In genomic region chr12:15956413-15957185, GRCh38 we compare ENCODE assay signal across 17 cellular contexts. TPM values are rescaled to one million over a fixed set of nuclear protein-coding genes. Genes with fewer than 3 reads are reported as not detected.
DNase-seq lines count a peak whose midpoint lies in the region; ATAC-seq, FAIRE-seq and TF ChIP-seq lines count a peak whose summit lies in the region.
"Had no signal": no experiment of that assay in that cellular context is flagged by ENCODE, and none has a peak within 500 bp of the region (broad histone marks: within the 10 kb centered on the region; RNA-seq: fewer than 3 reads in every experiment).

No MANE protein-coding gene starts in this region.

- H4K20me1 ChIP-seq in IMR-90 (ENCODE audit: insufficient read depth, low read length) = no peaks in the 10 kb centered on the region

- no peak overlapping the region for H3K4me2 ChIP-seq in IMR-90 (ENCODE audit: low read depth, low read length)
- H3K4me2 ChIP-seq in mesenchymal stem cell (ENCODE audit: low read length, poor library complexity, severe bottlenecking) = no peak overlapping the region

- no peak overlapping the region for H3K27ac ChIP-seq in IMR-90 (ENCODE audit: insufficient read depth, low read length)
- peak overlapping the region; percentile 46 for H3K27ac ChIP-seq in mesenchymal stem cell (ENCODE audit: low read length, poor library complexity, severe bottlenecking)
- H3K27ac ChIP-seq: brain microvascular endothelial cell, neutrophil, tibial artery had no signal

- H4K8ac ChIP-seq in IMR-90 (ENCODE audit: low read depth in 2 of 2, low read length in 2 of 2) = no peak overlapping the region
- no peak overlapping the region for H4K8ac ChIP-seq in mesenchymal stem cell (ENCODE audit: low read length)

- H2BK15ac ChIP-seq in IMR-90 (ENCODE audit: low read depth, low read length) (no peak overlapping the region), mesenchymal stem cell (ENCODE audit: low read depth, poor library complexity, severe bottlenecking) (no peak overlapping the region)

- no peak for TF ChIP-seq POLR2A in IMR-90 (IDR thresholded peaks at IDR 0.05; ENCODE audit: low read depth, low read length)

- 0 out of 2 replicates have a peak, but pooled peaks cover 9% of the 10 kb centered on the region for H3K9me1 ChIP-seq in IMR-90 (ENCODE audit: insufficient read depth, low read length)

- ATAC-seq in IMR-90 (ENCODE audit: low read depth) = no peak
- ATAC-seq in HG02571 (IDR thresholded peaks at IDR 0.05; ENCODE audit: unreplicated experiment) = no peak
- ATAC-seq in GM18502 (IDR thresholded peaks at IDR 0.05; ENCODE audit: poor library complexity, unreplicated experiment) = no peak

- TF ChIP-seq RAD21 in IMR-90 (IDR thresholded peaks at IDR 0.05; ENCODE audit: low read length) = no peak

- peak overlapping the region; percentile 48; the same call in 1 of the 2 replicates for H3K23ac ChIP-seq in IMR-90 (ENCODE audit: low read depth, low read length)
- H3K23ac ChIP-seq in mesenchymal stem cell (ENCODE audit: low read length in 2 of 2) = no peak overlapping the region

- no peak overlapping the region for H2BK12ac ChIP-seq in mesenchymal stem cell (ENCODE audit: low read length in 2 of 2)

- in situ Hi-C loops in Caki2 (cut with HindIII; ENCODE audit: low pct_unique_long_range_greater_than_20kb, low sequenced_read_pairs) (no loop called here), IMR-90 (cut with MboI; ENCODE audit: low sequenced_read_pairs) (no loop called here)

- H2BK5ac ChIP-seq in IMR-90 (ENCODE audit: low read depth, low read length, poor library complexity, severe bottlenecking) (no peak overlapping the region), mesenchymal stem cell (ENCODE audit: low read depth, low read length, poor library complexity, severe bottlenecking) (no peak overlapping the region)

- H4K91ac ChIP-seq in IMR-90 (ENCODE audit: insufficient read depth, low read depth, low read length) = no peak overlapping the region
- H4K91ac ChIP-seq in mesenchymal stem cell (ENCODE audit: low read length) = no peak overlapping the region

- POLR2A ChIA-PET in IMR-90 (lab: Charles Lee; ENCODE audit: unreplicated experiment) = interaction anchor here (1.2 kb wide), 1 partner anchor 27 kb away, joined by 3 read pairs; no protein-coding TSS in a partner anchor

- 80% methylated on average over 1 of the region's 9 CpGs; no CpG with 5 or more reads in 1 of the 2 experiments for WGBS in IMR-90 (ENCODE audit: extremely low coverage in 2 of 2, insufficient read length in 1 of 2), 2 experiments
- WGBS in mesenchymal stem cell = 96% methylated on average over 8 of the region's 9 CpGs

- H3K27me3 ChIP-seq in IMR-90 (ENCODE audit: control insufficient read depth, insufficient read depth, low read length) (no peaks in the 10 kb centered on the region), bronchial epithelial cell (ENCODE audit: control insufficient read depth, insufficient read depth, low read length) (no peaks in the 10 kb centered on the region), mesenchymal stem cell (ENCODE audit: control insufficient read depth in 1 of 2, insufficient read depth in 1 of 2, low read length in 2 of 2) (no peaks in the 10 kb centered on the region)
- H3K27me3 ChIP-seq: brain microvascular endothelial cell, neutrophil, tibial artery had no signal

- no peak overlapping the region for H2AK9ac ChIP-seq in IMR-90 (replicated peaks; ENCODE audit: low read depth, low read length, poor library complexity)

- DNase-seq in Caki2 (ENCODE audit: low read depth) (peak; percentile 72), IMR-90 (no peak), bronchial epithelial cell (ENCODE audit: low read depth) (peak; percentile 100), mesenchymal stem cell (no peak), dermis blood vessel endothelial cell (no peak)
- DNase-seq in activated CD8-positive, alpha-beta memory T cell treated with anti-CD3 and anti-CD28 coated beads for 24 hours = no peak
- DNase-seq: activated CD4-positive, CD25-positive, alpha-beta regulatory T cell; activated naive CD4-positive, alpha-beta T cell; brain microvascular endothelial cell; KBM-7; mesendoderm; NCI-H774; stimulated activated CD4-positive, alpha-beta T cell treated with anti-CD3 and anti-CD28 coated beads, Interleukin-4, amount 100 ng/mL, for 24 hours; tibial artery had no signal

- H2AFZ ChIP-seq in IMR-90 (replicated peaks; ENCODE audit: low read length, poor library complexity) = no peak overlapping the region
- H2AFZ ChIP-seq in mesenchymal stem cell (ENCODE audit: low read depth, low read length) = no peak overlapping the region

- H3K36me3 ChIP-seq in IMR-90 (ENCODE audit: control insufficient read depth, insufficient read depth, low read length) = peaks cover 5% of the 10 kb centered on the region; the same call in 1 of the 2 replicates
- H3K36me3 ChIP-seq in bronchial epithelial cell (ENCODE audit: control insufficient read depth, insufficient read depth, low read length) = peaks cover 1% of the 10 kb centered on the region
- H3K36me3 ChIP-seq in mesenchymal stem cell (ENCODE audit: control insufficient read depth in 1 of 2, insufficient read depth in 2 of 2, low read depth in 1 of 2, low read length in 2 of 2) = peaks cover 5 to 44% of the 10 kb centered on the region in 2 experiments
- H3K36me3 ChIP-seq: brain microvascular endothelial cell had no signal

- intact Hi-C loops in IMR-90 (cut with micrococcal nuclease) = no loop called here

- H3K9ac ChIP-seq in IMR-90 (ENCODE audit: low read depth, low read length) (no peak overlapping the region), mesenchymal stem cell (ENCODE audit: low read length) (no peak overlapping the region)

- H3K9me3 ChIP-seq in IMR-90 (ENCODE audit: control insufficient read depth, insufficient read depth, low read length) = no peaks in the 10 kb centered on the region
- H3K9me3 ChIP-seq in mesenchymal stem cell (ENCODE audit: control insufficient read depth, low read length) = no peaks in the 10 kb centered on the region
- H3K9me3 ChIP-seq: neutrophil, tibial artery had no signal

- peak; percentile 98 for FAIRE-seq in bronchial epithelial cell (lab: Jason Lieb, UNC)

- H3K18ac ChIP-seq in IMR-90 (ENCODE audit: low read depth, low read length) (no peak overlapping the region), mesenchymal stem cell (ENCODE audit: low read depth in 1 of 2, low read length in 2 of 2) (no peak overlapping the region)

- H2BK20ac ChIP-seq in IMR-90 (ENCODE audit: low read depth, low read length) = no peak overlapping the region

- H3K4ac ChIP-seq in IMR-90 (ENCODE audit: low read depth, low read length) (no peak overlapping the region), mesenchymal stem cell (ENCODE audit: low read depth in 1 of 2, low read length in 2 of 2) (no peak overlapping the region)

- H3K4me3 ChIP-seq in IMR-90 (ENCODE audit: insufficient read depth, low read depth, low read length) (no peak overlapping the region), bronchial epithelial cell (ENCODE audit: low read depth, low read length) (no peak overlapping the region), mesenchymal stem cell (ENCODE audit: insufficient read depth in 1 of 2, low read depth in 1 of 2, low read length in 2 of 2) (no peak overlapping the region)
- H3K4me3 ChIP-seq: tibial artery had no signal

- H3K4me1 ChIP-seq in IMR-90 (ENCODE audit: control insufficient read depth, insufficient read depth, low read length) (no peaks in the 10 kb centered on the region), mesenchymal stem cell (ENCODE audit: control insufficient read depth, insufficient read depth, low read depth, low read length) (no peaks in the 10 kb centered on the region)
- H3K4me1 ChIP-seq: tibial artery had no signal

- H4K5ac ChIP-seq in IMR-90 (ENCODE audit: low read depth, low read length) = no peak overlapping the region

- TF ChIP-seq CTCF in IMR-90 (conservative IDR thresholded peaks at IDR 0.05; ENCODE audit: low read depth, low read length) (no peak), bronchial epithelial cell (IDR thresholded peaks at IDR 0.05; ENCODE audit: insufficient read depth, low read length, severe bottlenecking) (no peak)

- H3K56ac ChIP-seq in IMR-90 (ENCODE audit: extremely low read depth, insufficient read depth, low read length) = no peak overlapping the region

- H3K79me1 ChIP-seq in IMR-90 (ENCODE audit: low read depth in 1 of 2, low read length in 2 of 2) (peaks cover 18 to 19% of the 10 kb centered on the region in 2 experiments), mesenchymal stem cell (replicated peaks; ENCODE audit: low read length, poor library complexity, severe bottlenecking) (peaks cover 21% of the 10 kb centered on the region)

- H3K14ac ChIP-seq in IMR-90 (replicated peaks; ENCODE audit: low read depth, low read length) (no peak overlapping the region), mesenchymal stem cell (ENCODE audit: low read length in 2 of 2) (no peak overlapping the region)

- dilution Hi-C loops in IMR-90 (cut with HindIII; ENCODE audit: low sequenced_read_pairs, unreplicated experiment) = no loop called here

- H2AK5ac ChIP-seq in IMR-90 (ENCODE audit: low read depth, low read length) (no peak overlapping the region), mesenchymal stem cell (ENCODE audit: low read length, severe bottlenecking) (no peak overlapping the region)

- no TSS peak for BruUV-seq in IMR-90 (replicated peaks; lab: Mats Ljungman, UMichigan)

- CTCF ChIA-PET in IMR-90 (lab: Yijun Ruan, JAX) = no interaction called here

- H2BK120ac ChIP-seq in IMR-90 (ENCODE audit: low read depth, low read length) (no peak overlapping the region), mesenchymal stem cell (ENCODE audit: low read depth, low read length) (no peak overlapping the region)

TF ChIP-seq in IMR-90, 13 proteins besides CTCF, POLR2A, EP300 and RAD21 (continues in another document):
- no peak for TF ChIP-seq MXI1 (IDR thresholded peaks at IDR 0.05; ENCODE audit: borderline replicate concordance, low read depth, low read length)
- TF ChIP-seq MAZ (IDR thresholded peaks at IDR 0.05; ENCODE audit: borderline replicate concordance, low read depth, low read length) = no peak
- no peak for TF ChIP-seq MAFK (IDR thresholded peaks at IDR 0.05; ENCODE audit: low read depth, low read length)
- TF ChIP-seq NFE2L2 (IDR thresholded peaks at IDR 0.05; ENCODE audit: low read depth, low read length) = no peak
- no peak for TF ChIP-seq BHLHE40 (IDR thresholded peaks at IDR 0.05; ENCODE audit: low read depth, low read length)
- no peak for TF ChIP-seq RCOR1 (IDR thresholded peaks at IDR 0.05; ENCODE audit: insufficient replicate concordance, low read length)
- no peak for TF ChIP-seq FOS (IDR thresholded peaks at IDR 0.05; ENCODE audit: low read depth, low read length)

RNA-seq across cellular contexts. Expression of gene DERA, which starts 45.5 kb away (rescaled TPM):
- 87.0 and 107 TPM in 2 replicates for total RNA-seq in Caki2 (2014; rRNA removed; shearing (Covaris generic); ENCODE audit: low replicate concordance)
- total RNA-seq in IMR-90 (2012; rRNA removed) (58.6 and 59.7 TPM in 2 replicates), bronchial epithelial cell (58.4 and 83.3 TPM in 2 replicates), dermis blood vessel endothelial cell (62.0 and 69.4 TPM in 2 replicates)
- 22.9 and 28.1 TPM in 2 replicates for polyA plus RNA-seq in IMR-90 (2012; rRNA removed)
- 13.1 and 15.9 TPM in 2 replicates for polyA plus RNA-seq in IMR-90 (2012; cell fraction: cytosol; rRNA removed)
- 5.7 and 19.6 TPM in 2 replicates for polyA plus RNA-seq in IMR-90 (2012; cell fraction: nucleus; rRNA removed; ENCODE audit: low replicate concordance)
- 13.8 TPM for polyA plus RNA-seq in mesenchymal stem cell (2013, experiment 1 of 2)
- 14.0 TPM for polyA plus RNA-seq in mesenchymal stem cell (2013, experiment 2 of 2)

Comparison
In these comparisons a context has a peak if more than half of its experiments do, and no peak if none do; other contexts are left out.
1. DNase-seq: peak in Caki2 (single experiment) and bronchial epithelial cell (single experiment); none in IMR-90 (single experiment), mesenchymal stem cell (single experiment), activated CD8-positive, alpha-beta memory T cell treated with anti-CD3 and anti-CD28 coated beads for 24 hours (single experiment) and dermis blood vessel endothelial cell (single experiment).